14 cellular contexts compared by ENCODE assay signal in the genomic region with DNA sequence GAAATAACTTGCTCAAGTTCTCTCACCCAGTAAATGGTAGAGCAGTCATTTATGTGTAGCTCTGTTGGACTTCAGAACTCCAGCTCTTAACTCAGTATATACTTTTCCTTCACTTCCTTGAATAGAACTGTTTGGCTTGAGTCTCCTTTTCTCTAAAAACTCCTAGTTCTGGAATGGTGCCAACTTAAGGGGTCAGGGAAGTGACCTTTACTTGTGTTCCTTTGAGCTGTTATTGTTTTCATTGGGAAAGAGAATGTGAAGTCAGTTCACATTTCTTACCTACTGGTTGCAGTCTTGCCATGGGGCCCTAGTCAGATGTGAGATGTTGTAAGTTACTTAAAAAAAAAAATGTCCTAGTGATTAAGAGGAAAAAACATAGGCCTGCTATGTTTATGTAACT.
DNase-seq lines count a peak whose midpoint lies in the region; TF ChIP-seq lines count a peak whose summit lies in the region.
"Had no signal": no experiment of that assay in that cellular context is flagged by ENCODE, and none has a peak within 500 bp of the region (broad histone marks: within the 10 kb centered on the region; RNA-seq: fewer than 3 reads in every experiment).

No MANE protein-coding gene starts in this region.

- H3K36me3 ChIP-seq in esophagus muscularis mucosa (peaks cover 0 to 25% (median 5%) of the 10 kb centered on the region in 4 donors), transverse colon (no peaks in the 10 kb centered on the region)

- TF ChIP-seq POLR2A in esophagus muscularis mucosa (IDR thresholded peaks at IDR 0.05; ENCODE audit: low read depth) (no peak), transverse colon (IDR thresholded peaks at IDR 0.05) (no peak)

- TF ChIP-seq EP300 in esophagus muscularis mucosa (IDR thresholded peaks at IDR 0.05) (no peak), transverse colon (IDR thresholded peaks at IDR 0.05; ENCODE audit: low read depth) (no peak)

- H3K27me3 ChIP-seq in esophagus muscularis mucosa, result no peaks in the 10 kb centered on the region
- no peaks in the 10 kb centered on the region for H3K27me3 ChIP-seq in transverse colon

- DNase-seq in DMS53 (lab: John Stamatoyannopoulos, UW) (peak; percentile 29), DMS53 treated with DMSO at 0.1 percent for 48 hours (lab: John Stamatoyannopoulos, UW; ENCODE audit: unreplicated experiment) (no peak), esophagus muscularis mucosa (ENCODE audit: extremely low spot score) (no peak), midbrain (lab: John Stamatoyannopoulos, UW) (peak; percentile 16), transverse colon (no peak), HPDE6-E6E7 (ENCODE audit: extremely low spot score) (no peak), GF-D8 (lab: John Stamatoyannopoulos, UW) (no peak), NCI-H1417 (lab: John Stamatoyannopoulos, UW) (no peak)
- DNase-seq: activated CD4-positive, alpha-beta T cell treated with anti-CD3 and anti-CD28 coated beads for 36 hours; amniotic stem cell; NCI-H1105; OCI-M1; stimulated activated CD4-positive, alpha-beta T cell treated with anti-CD3 and anti-CD28 coated beads, Interleukin-15, amount 100 ng/mL, for 24 hours had no signal

- TF ChIP-seq CTCF in esophagus muscularis mucosa (IDR thresholded peaks at IDR 0.05), result no peak
- no peak for TF ChIP-seq CTCF in transverse colon (IDR thresholded peaks at IDR 0.05)

- H3K9me3 ChIP-seq in esophagus muscularis mucosa, result no peaks in the 10 kb centered on the region
- H3K9me3 ChIP-seq in transverse colon, result no peaks in the 10 kb centered on the region

- in situ Hi-C loops in transverse colon (cut with MboI; ENCODE audit: low pct_ligation_motif_present in 1 of 4, low pct_unique_long_range_greater_than_20kb in 1 of 4, low sequenced_read_pairs in 3 of 4), result no loop called here

- peak overlapping the region; percentile 59 to 69 (median 62) for H3K27ac ChIP-seq in esophagus muscularis mucosa (replicated peaks in 1 of 4)
- peak overlapping the region; percentile 75 to 86 (median 78) for H3K27ac ChIP-seq in transverse colon
- H3K27ac ChIP-seq: 22Rv1 had no signal

- intact Hi-C loops in esophagus muscularis mucosa (cut with DNase I) (no loop called here), transverse colon (cut with DNase I; ENCODE audit: low total_unique reads) (no loop called here)

- H3K4me3 ChIP-seq in esophagus muscularis mucosa, result no peak overlapping the region
- no peak overlapping the region for H3K4me3 ChIP-seq in transverse colon

- peaks cover 51 to 68% (median 61%) of the 10 kb centered on the region in 4 donors for H3K4me1 ChIP-seq in esophagus muscularis mucosa
- H3K4me1 ChIP-seq in transverse colon, result peaks cover 25 to 56% (median 42%) of the 10 kb centered on the region in 4 donors

Comparison
In these comparisons a context has a peak if more than half of its experiments do, and no peak if none do; other contexts are left out.
1. DNase-seq: peak in DMS53 (single experiment) and midbrain (single experiment); none in DMS53 treated with DMSO at 0.1 percent for 48 hours (single experiment), esophagus muscularis mucosa (single experiment), transverse colon (single experiment), HPDE6-E6E7 (single experiment), GF-D8 (single experiment) and NCI-H1417 (0 of 3).